In the genomic region with DNA sequence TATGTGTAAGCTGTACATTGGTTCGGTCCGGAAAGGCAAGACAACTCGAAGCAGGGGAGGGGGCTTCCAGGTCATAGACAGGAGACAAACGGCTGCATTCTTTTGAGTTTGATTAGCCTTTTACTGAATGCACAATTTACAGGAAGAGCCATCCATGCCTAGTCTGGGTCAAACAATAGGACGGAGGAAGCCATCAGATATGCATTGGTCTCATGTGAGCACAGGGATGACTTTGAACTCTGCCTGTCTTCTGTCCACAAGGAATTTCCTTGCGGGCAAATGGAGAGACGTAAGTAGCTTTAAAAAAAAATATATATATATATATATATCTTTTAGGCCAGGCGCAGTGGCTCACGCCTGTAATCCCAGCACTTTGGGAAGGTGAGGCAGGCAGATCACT, we compare ENCODE assay signal across 27 cellular contexts. TPM values are rescaled to one million over a fixed set of nuclear protein-coding genes. Genes with fewer than 3 reads are reported as not detected.
"Had no signal": no experiment of that assay in that cellular context is flagged by ENCODE, and none has a peak within 500 bp of the region (broad histone marks: within the 10 kb centered on the region; RNA-seq: fewer than 3 reads in every experiment).

No MANE protein-coding gene starts in this region.

- DNase-seq: IMR-90, Karpas-422, KG1, MG63, MV-4-11, NCI-H1048, NCI-H1105 treated with DMSO at 0.1 percent for 48 hours, NCI-H1417 treated with DMSO at 0.1 percent for 48 hours, NCI-H146, NCI-H1694 treated with DMSO at 0.1 percent for 48 hours, NCI-H1930, NCI-H2081, NCI-H2107, NCI-H2227 treated with DMSO at 0.1 percent for 48 hours, NCI-H524, NCI-H526 treated with DMSO at 0.1 percent for 48 hours, NCI-H774, PC-3, SHP77 treated with DMSO at 0.1 percent for 48 hours had no signal

- H3K27ac ChIP-seq: RWPE1, SK-N-MC had no signal

- H3K4me3 ChIP-seq: MG63, SJCRH30, SK-N-MC had no signal

- H3K9me3 ChIP-seq: MG63, SJCRH30 had no signal

- H3K36me3 ChIP-seq: MG63, SJCRH30 had no signal

- ATAC-seq: HepG2, Panc1, PC-3 had no signal

RNA-seq across cellular contexts. Expression of gene CCNP, which starts 1.9 kb away (rescaled TPM):
- total RNA-seq: HT1080, PC-3, SJCRH30 had no signal

RNA-seq across cellular contexts. Expression of gene TTC9B, which starts 10.2 kb away (rescaled TPM):
- total RNA-seq: HepG2, IMR-90, NCI-H460, OCI-LY7, SJCRH30 had no signal
- polyA plus RNA-seq: HepG2, IMR-90 had no signal
